ENCODE assay signal across 23 cellular contexts in genomic region chr17:14004927-14005630, GRCh38.
DNase-seq lines count a peak whose midpoint lies in the region; ATAC-seq, FAIRE-seq and TF ChIP-seq lines count a peak whose summit lies in the region.
"Had no signal": no experiment of that assay in that cellular context is flagged by ENCODE, and none has a peak within 500 bp of the region (broad histone marks: within the 10 kb centered on the region; RNA-seq: fewer than 3 reads in every experiment).

No MANE protein-coding gene starts in this region.

- H3K27ac Mint-ChIP-seq in T-helper 2 cell treated with Interferon-gamma antibody and Interleukin-4, amounts not matched to agents 5 μg/mL and 100 μg/mL, for 36 hours, result peak overlapping the region; percentile 12
- peak overlapping the region; percentile 32 for H3K27ac Mint-ChIP-seq in activated T-helper 17 cell treated with anti-CD3 and anti-CD28 coated beads, Interleukin-2, amount 50 U/mL, for 72 hours
- H3K27ac Mint-ChIP-seq in natural killer cell, result no peak overlapping the region
- H3K27ac Mint-ChIP-seq in activated CD4-positive, alpha-beta T cell treated with anti-CD3 and anti-CD28 coated beads, Interleukin-2, amount 10 ng/mL, durations not matched to agents 24 days and 14 days, result no peak overlapping the region
- H3K27ac Mint-ChIP-seq: H9 had no signal

- intact Hi-C loops in natural killer cell (cut with micrococcal nuclease), result no loop called here
- intact Hi-C loops in activated CD4-positive, alpha-beta T cell treated with anti-CD3 and anti-CD28 coated beads, Interleukin-2, amount 10 ng/mL, durations not matched to agents 24 days and 14 days (cut with micrococcal nuclease), result no loop called here

- H3K36me3 Mint-ChIP-seq in T-helper 2 cell treated with Interferon-gamma antibody and Interleukin-4, amounts not matched to agents 5 μg/mL and 100 μg/mL, for 36 hours (ENCODE audit: low read depth), result peaks cover 39% of the 10 kb centered on the region
- H3K36me3 Mint-ChIP-seq in activated T-helper 17 cell treated with anti-CD3 and anti-CD28 coated beads, Interleukin-2, amount 50 U/mL, for 72 hours (ENCODE audit: low read depth), result no peaks in the 10 kb centered on the region
- H3K36me3 Mint-ChIP-seq in natural killer cell, result no peaks in the 10 kb centered on the region
- H3K36me3 Mint-ChIP-seq in activated CD4-positive, alpha-beta T cell treated with anti-CD3 and anti-CD28 coated beads, Interleukin-2, amount 10 ng/mL, durations not matched to agents 24 days and 14 days (ENCODE audit: low read depth), result peaks cover 36% of the 10 kb centered on the region

- H3K36me3 ChIP-seq in esophagus (ENCODE audit: control insufficient read depth in 2 of 2, insufficient read depth in 2 of 2, low read length in 1 of 2), result no peaks in the 10 kb centered on the region

- no peaks in the 10 kb centered on the region for H3K27me3 Mint-ChIP-seq in T-helper 2 cell treated with Interferon-gamma antibody and Interleukin-4, amounts not matched to agents 5 μg/mL and 100 μg/mL, for 36 hours (ENCODE audit: low read depth)
- H3K27me3 Mint-ChIP-seq in activated T-helper 17 cell treated with anti-CD3 and anti-CD28 coated beads, Interleukin-2, amount 50 U/mL, for 72 hours, result no peaks in the 10 kb centered on the region
- H3K27me3 Mint-ChIP-seq in natural killer cell (ENCODE audit: low read depth in 2 of 2), result no peaks in the 10 kb centered on the region
- no peaks in the 10 kb centered on the region for H3K27me3 Mint-ChIP-seq in activated CD4-positive, alpha-beta T cell treated with anti-CD3 and anti-CD28 coated beads, Interleukin-2, amount 10 ng/mL, durations not matched to agents 24 days and 14 days

- FAIRE-seq in H54 (lab: Jason Lieb, UNC), result no peak
- FAIRE-seq: GM18507, HepG2, K562 had no signal

- H3K9me3 ChIP-seq in esophagus (ENCODE audit: control insufficient read depth in 2 of 2, insufficient read depth in 1 of 2, low read depth in 1 of 2, low read length in 1 of 2), result peaks cover 0 to 4% of the 10 kb centered on the region in 2 donors

- TF ChIP-seq POLR2A in H54 (IDR thresholded peaks at IDR 0.05; ENCODE audit: low read depth, low read length), result no peak

- no peak for DNase-seq in T-helper 2 cell treated with Interferon-gamma antibody and Interleukin-4, amounts not matched to agents 5 μg/mL and 100 μg/mL, for 36 hours (ENCODE audit: low spot score)
- no peak for DNase-seq in T-helper 2 cell
- no peak for DNase-seq in natural killer cell
- no peak for DNase-seq in H54 (ENCODE audit: insufficient read length, low spot score)
- no peak for DNase-seq in activated CD4-positive, alpha-beta T cell treated with anti-CD3 and anti-CD28 coated beads, Interleukin-2, amount 10 ng/mL, durations not matched to agents 24 days and 14 days
- DNase-seq: 8988T, C1 segment of cervical spinal cord, GDM1, H9, MM.1S, NCI-H1048, NCI-H1417 treated with DMSO at 0.1 percent for 48 hours, NCI-H187 treated with DMSO at 0.1 percent for 48 hours, NCI-H2107, NCI-H446 treated with DMSO at 0.1 percent for 48 hours, NCI-H526 treated with DMSO at 0.1 percent for 48 hours, Right ventricle myocardium superior had no signal

- H3K27me3 ChIP-seq in esophagus (ENCODE audit: control insufficient read depth in 1 of 2, insufficient read depth in 2 of 2, low read length in 2 of 2), result no peaks in the 10 kb centered on the region

- ATAC-seq in activated T-helper 17 cell treated with anti-CD3 and anti-CD28 coated beads, Interleukin-2, amount 50 U/mL, for 72 hours (replicated peaks), result no peak
- ATAC-seq in natural killer cell (no peak), GM19463 (IDR thresholded peaks at IDR 0.05; ENCODE audit: unreplicated experiment) (no peak)
- ATAC-seq: HepG2, K562 had no signal

- H3K4me3 Mint-ChIP-seq in T-helper 2 cell treated with Interferon-gamma antibody and Interleukin-4, amounts not matched to agents 5 μg/mL and 100 μg/mL, for 36 hours, result no peak overlapping the region
- H3K4me3 Mint-ChIP-seq in activated T-helper 17 cell treated with anti-CD3 and anti-CD28 coated beads, Interleukin-2, amount 50 U/mL, for 72 hours, result no peak overlapping the region
- H3K4me3 Mint-ChIP-seq in natural killer cell, result no peak overlapping the region
- H3K4me3 Mint-ChIP-seq in activated CD4-positive, alpha-beta T cell treated with anti-CD3 and anti-CD28 coated beads, Interleukin-2, amount 10 ng/mL, durations not matched to agents 24 days and 14 days, result no peak overlapping the region
- H3K4me3 Mint-ChIP-seq: H9 had no signal

- H3K9me3 Mint-ChIP-seq in T-helper 2 cell treated with Interferon-gamma antibody and Interleukin-4, amounts not matched to agents 5 μg/mL and 100 μg/mL, for 36 hours, result peaks cover 20% of the 10 kb centered on the region
- H3K9me3 Mint-ChIP-seq in activated T-helper 17 cell treated with anti-CD3 and anti-CD28 coated beads, Interleukin-2, amount 50 U/mL, for 72 hours, result peaks cover 10% of the 10 kb centered on the region
- H3K9me3 Mint-ChIP-seq in natural killer cell, result peaks cover 2 to 3% of the 10 kb centered on the region in 2 donors
- H3K9me3 Mint-ChIP-seq in activated CD4-positive, alpha-beta T cell treated with anti-CD3 and anti-CD28 coated beads, Interleukin-2, amount 10 ng/mL, durations not matched to agents 24 days and 14 days, result peaks cover 9% of the 10 kb centered on the region

- 55 to 73% methylated on average over 2 of the region's 2 CpGs for WGBS in esophagus, 2 donors

- TF ChIP-seq CTCF in natural killer cell (IDR thresholded peaks at IDR 0.05), result no peak

- H3K4me1 ChIP-seq in esophagus (ENCODE audit: control insufficient read depth in 2 of 2, insufficient read depth in 2 of 2, low read length in 1 of 2), result no peaks in the 10 kb centered on the region

- peak overlapping the region; percentile 58 to 70 for H3K27ac ChIP-seq in esophagus (ENCODE audit: low read depth in 2 of 2, low read length in 1 of 2)

- no peak overlapping the region for H3K4me3 ChIP-seq in esophagus (ENCODE audit: low read depth in 1 of 2, low read length in 2 of 2)
- H3K4me3 ChIP-seq: K562 had no signal

- peaks cover 17% of the 10 kb centered on the region for H3K4me1 Mint-ChIP-seq in T-helper 2 cell treated with Interferon-gamma antibody and Interleukin-4, amounts not matched to agents 5 μg/mL and 100 μg/mL, for 36 hours (ENCODE audit: low read depth)
- H3K4me1 Mint-ChIP-seq in activated T-helper 17 cell treated with anti-CD3 and anti-CD28 coated beads, Interleukin-2, amount 50 U/mL, for 72 hours, result peaks cover 12% of the 10 kb centered on the region
- H3K4me1 Mint-ChIP-seq in natural killer cell, result peaks cover 0 to 6% of the 10 kb centered on the region in 2 donors
- H3K4me1 Mint-ChIP-seq in activated CD4-positive, alpha-beta T cell treated with anti-CD3 and anti-CD28 coated beads, Interleukin-2, amount 10 ng/mL, durations not matched to agents 24 days and 14 days, result no peaks in the 10 kb centered on the region

Comparison
In these comparisons a context has a peak if more than half of its experiments do, and no peak if none do; other contexts are left out.
1. H3K27ac Mint-ChIP-seq: peak in T-helper 2 cell treated with Interferon-gamma antibody and Interleukin-4, amounts not matched to agents 5 μg/mL and 100 μg/mL, for 36 hours (single experiment) and activated T-helper 17 cell treated with anti-CD3 and anti-CD28 coated beads, Interleukin-2, amount 50 U/mL, for 72 hours (single experiment); none in natural killer cell (0 of 2) and activated CD4-positive, alpha-beta T cell treated with anti-CD3 and anti-CD28 coated beads, Interleukin-2, amount 10 ng/mL, durations not matched to agents 24 days and 14 days (single experiment).